Comparison of ENCODE assay signal across 1 cellular context in genomic region chr2:105294844-105295481, GRCh38.
TF ChIP-seq lines count a peak whose summit lies in the region.

No MANE protein-coding gene starts in this region.

TF ChIP-seq in SK-N-SH, 30 proteins besides CTCF, POLR2A, EP300 and RAD21 (continued from another document):
- no peak for TF ChIP-seq REST (IDR thresholded peaks at IDR 0.05; ENCODE audit: low read depth, low read length)
- peak; percentile 59 for TF ChIP-seq SMC3 (IDR thresholded peaks at IDR 0.05; ENCODE audit: low read depth, low read length)
- no peak for TF ChIP-seq NFIC (IDR thresholded peaks at IDR 0.05; ENCODE audit: borderline replicate concordance)
- TF ChIP-seq YY1 (IDR thresholded peaks at IDR 0.05; ENCODE audit: low read depth), result no peak
- TF ChIP-seq USF2 (IDR thresholded peaks at IDR 0.05; ENCODE audit: borderline replicate concordance, low read depth, low read length), result no peak
